In genomic region chr2:501130-501529, GRCh38 we compare ENCODE assay signal across 20 cellular contexts.
DNase-seq lines count a peak whose midpoint lies in the region; ATAC-seq and TF ChIP-seq lines count a peak whose summit lies in the region.
"Had no signal": no experiment of that assay in that cellular context is flagged by ENCODE, and none has a peak within 500 bp of the region (broad histone marks: within the 10 kb centered on the region; RNA-seq: fewer than 3 reads in every experiment).

No MANE protein-coding gene starts in this region.

- TF ChIP-seq CTCF in PC-3 (conservative IDR thresholded peaks at IDR 0.05; ENCODE audit: low read depth, low read length) (peak; percentile 51; the same call in 1 of the 2 replicates), chondrocyte (IDR thresholded peaks at IDR 0.05) (peak; percentile 61), progenitor cell of endocrine pancreas (IDR thresholded peaks at IDR 0.05; ENCODE audit: unreplicated experiment) (peak; percentile 35)

- H3K27ac Mint-ChIP-seq in chondrocyte (ENCODE audit: unreplicated experiment) (no peak overlapping the region), progenitor cell of endocrine pancreas (no peak overlapping the region)
- H3K27ac Mint-ChIP-seq: CD8-positive, alpha-beta T cell; T-helper 1 cell treated with Interleukin-12 subunit alpha and Interleukin-12 subunit beta and Interleukin-4 antibody, amounts not matched to agents 30 μg/mL and 1 μg/mL, for 36 hours had no signal

- CTCF ChIA-PET in PC-3 (lab: Charles Lee), result no interaction called here

- peak; percentile 22 for DNase-seq in DMS53 (lab: John Stamatoyannopoulos, UW)
- no peak for DNase-seq in DMS53 treated with DMSO at 0.1 percent for 48 hours (lab: John Stamatoyannopoulos, UW; ENCODE audit: unreplicated experiment)
- DNase-seq in PC-3, result peak; percentile 50
- DNase-seq in chondrocyte (ENCODE audit: low spot score), result no peak
- DNase-seq in progenitor cell of endocrine pancreas (ENCODE audit: low spot score, unreplicated experiment), result no peak
- DNase-seq in posterior cingulate gyrus, result no peak
- DNase-seq in DMS114 treated with DMSO at 0.1 percent for 48 hours (lab: John Stamatoyannopoulos, UW; ENCODE audit: unreplicated experiment), result no peak
- DNase-seq: activated CD4-positive, alpha-beta T cell treated with anti-CD3 and anti-CD28 coated beads for 4 hours; activated naive CD4-positive, alpha-beta T cell treated with Interleukin-2 at 50 U/mL for 16 hours; CD8-positive, alpha-beta T cell; esophagus squamous epithelium; GDM1; heart right ventricle; left colon; NCI-H1694; ovary had no signal

- H3K36me3 Mint-ChIP-seq in chondrocyte (ENCODE audit: low read depth) (no peaks in the 10 kb centered on the region), progenitor cell of endocrine pancreas (ENCODE audit: insufficient read depth) (no peaks in the 10 kb centered on the region)
- H3K36me3 Mint-ChIP-seq: CD8-positive, alpha-beta T cell had no signal

- H3K4me3 Mint-ChIP-seq in chondrocyte (ENCODE audit: unreplicated experiment) (no peak overlapping the region), progenitor cell of endocrine pancreas (ENCODE audit: low read depth) (no peak overlapping the region)
- H3K4me3 Mint-ChIP-seq: CD8-positive, alpha-beta T cell; T-helper 1 cell treated with Interleukin-12 subunit alpha and Interleukin-12 subunit beta and Interleukin-4 antibody, amounts not matched to agents 30 μg/mL and 1 μg/mL, for 36 hours had no signal

- no peaks in the 10 kb centered on the region for H3K36me3 ChIP-seq in PC-3 (ENCODE audit: low read depth, low read length)
- H3K36me3 ChIP-seq: esophagus squamous epithelium, heart right ventricle, ovary, tibial nerve had no signal

- no peaks in the 10 kb centered on the region for H3K4me1 ChIP-seq in PC-3 (ENCODE audit: insufficient read depth, low read length)
- H3K4me1 ChIP-seq: esophagus squamous epithelium, heart right ventricle, tibial nerve had no signal

- H3K4me2 ChIP-seq in PC-3 (ENCODE audit: low read length), result no peak overlapping the region

- H3K27me3 Mint-ChIP-seq in chondrocyte (ENCODE audit: low read depth) (peaks cover 7% of the 10 kb centered on the region), progenitor cell of endocrine pancreas (peaks cover 4% of the 10 kb centered on the region)

- no peaks in the 10 kb centered on the region for H3K9me3 ChIP-seq in PC-3 (ENCODE audit: low read length)
- H3K9me3 ChIP-seq: esophagus squamous epithelium, heart right ventricle, ovary had no signal

- no peaks in the 10 kb centered on the region for H3K9me3 Mint-ChIP-seq in chondrocyte (ENCODE audit: low read depth)
- H3K9me3 Mint-ChIP-seq in progenitor cell of endocrine pancreas (ENCODE audit: low read depth), result peaks cover 3% of the 10 kb centered on the region
- H3K9me3 Mint-ChIP-seq: CD8-positive, alpha-beta T cell; T-helper 1 cell treated with Interleukin-12 subunit alpha and Interleukin-12 subunit beta and Interleukin-4 antibody, amounts not matched to agents 30 μg/mL and 1 μg/mL, for 36 hours had no signal

- intact Hi-C loops in PC-3 (cut with micrococcal nuclease), result no loop called here
- intact Hi-C loops in posterior cingulate gyrus (cut with DNase I), result no loop called here

- H3K27me3 ChIP-seq in PC-3 (ENCODE audit: low read length), result peaks cover 82% of the 10 kb centered on the region
- H3K27me3 ChIP-seq: ovary, tibial nerve had no signal

- H3K27ac ChIP-seq in PC-3 (ENCODE audit: low read length), result no peak overlapping the region
- H3K27ac ChIP-seq: esophagus squamous epithelium, heart right ventricle, ovary, skin epidermis, tibial nerve had no signal

- no peak overlapping the region for H3K9ac ChIP-seq in PC-3 (ENCODE audit: low read length)

- H3K4me1 Mint-ChIP-seq in chondrocyte (ENCODE audit: low read depth) (peaks cover 3% of the 10 kb centered on the region), progenitor cell of endocrine pancreas (ENCODE audit: low read depth) (peaks cover 5% of the 10 kb centered on the region)

- BruUV-seq in PC-3 (replicated peaks; lab: Mats Ljungman, UMichigan), result no TSS peak

- H3F3A ChIP-seq in PC-3 (ENCODE audit: low read length, unreplicated experiment), result no peaks in the 10 kb centered on the region

- no peaks in the 10 kb centered on the region for H3K79me2 ChIP-seq in PC-3 (ENCODE audit: low read length)

- H3K9me2 ChIP-seq in PC-3 (replicated peaks; ENCODE audit: low read length), result no peaks in the 10 kb centered on the region

- no peak overlapping the region for H3K4me3 ChIP-seq in PC-3 (ENCODE audit: low read length)
- H3K4me3 ChIP-seq: esophagus squamous epithelium, heart right ventricle, ovary, skin epidermis, tibial nerve had no signal

- peak; percentile 64 for ATAC-seq in PC-3
- no peak for ATAC-seq in HG03460 (IDR thresholded peaks at IDR 0.05; ENCODE audit: unreplicated experiment)
- ATAC-seq: CD8-positive, alpha-beta T cell; heart right ventricle; left colon had no signal

- no peak overlapping the region for H2AFZ ChIP-seq in PC-3 (ENCODE audit: low read length)

- POLR2A ChIA-PET in PC-3 (lab: Charles Lee; ENCODE audit: unreplicated experiment), result no interaction called here

- no peaks in the 10 kb centered on the region for H4K20me1 ChIP-seq in PC-3 (ENCODE audit: low read length)

Comparison
In these comparisons a context has a peak if more than half of its experiments do, and no peak if none do; other contexts are left out.
1. DNase-seq: peak in DMS53 (single experiment) and PC-3 (single experiment); none in DMS53 treated with DMSO at 0.1 percent for 48 hours (single experiment), chondrocyte (single experiment), progenitor cell of endocrine pancreas (single experiment), posterior cingulate gyrus (0 of 10) and DMS114 treated with DMSO at 0.1 percent for 48 hours (single experiment).
2. Peak in every context shown above with its lines, with median percentiles within 50 percentile points of each other: CTCF ChIP-seq.